7 cellular contexts compared by ENCODE assay signal in the genomic region with DNA sequence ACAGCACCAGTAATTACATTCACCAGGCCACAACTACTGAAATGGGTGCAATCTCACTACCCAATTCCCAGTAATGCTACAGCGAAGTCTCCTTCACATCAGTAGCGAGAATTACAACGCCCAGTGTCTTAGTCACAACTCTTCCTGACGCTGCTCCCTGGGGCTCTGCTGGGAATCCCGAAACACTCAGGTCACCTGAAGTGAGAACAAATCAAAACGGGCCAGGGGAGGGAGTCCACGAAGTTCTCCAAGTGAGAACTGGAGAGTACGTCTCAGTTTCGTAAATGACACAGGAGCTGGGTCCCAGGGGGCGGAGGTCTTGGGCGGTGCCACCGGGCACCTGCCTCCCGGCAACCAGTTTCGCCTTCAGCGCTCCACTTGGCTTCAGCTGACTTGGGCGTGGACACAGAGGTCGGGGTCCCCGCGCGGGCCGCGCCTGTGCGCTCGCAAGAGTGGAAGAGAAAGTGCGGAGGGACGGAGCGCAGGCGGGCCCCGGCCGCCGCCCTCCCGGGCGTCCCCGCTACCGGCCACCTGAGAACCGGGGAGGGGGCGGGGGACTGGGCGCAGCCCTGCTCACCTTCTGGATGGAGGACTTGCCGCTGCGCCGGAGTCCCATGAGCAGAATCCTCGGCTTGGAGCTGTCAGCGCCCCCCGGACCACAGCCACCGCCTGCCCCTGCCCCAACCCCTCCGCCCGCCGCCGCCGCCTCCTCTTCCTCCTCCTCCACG. TPM values are rescaled to one million over a fixed set of nuclear protein-coding genes. Genes with fewer than 3 reads are reported as not detected.
DNase-seq lines count a peak whose midpoint lies in the region; ATAC-seq, FAIRE-seq and TF ChIP-seq lines count a peak whose summit lies in the region.

No MANE protein-coding gene starts in this region.

- no peak for TF ChIP-seq POLR2A in H1 (IDR thresholded peaks at IDR 0.05; ENCODE audit: control extremely low read depth in 1 of 2, low read depth in 2 of 2, low read length in 2 of 2)

- H3K4me2 ChIP-seq in H1 (ENCODE audit: insufficient read depth in 1 of 2, low read depth in 2 of 2, low read length in 2 of 2) (peak overlapping the region; percentile 87 to 95), mesendoderm (ENCODE audit: low read length) (peak overlapping the region; percentile 69)

- H3K4me3 ChIP-seq in H1 (ENCODE audit: extremely low read depth in 1 of 4, insufficient read depth in 2 of 4, low read depth in 3 of 4, low read length in 4 of 4) (peak overlapping the region; percentile 59 to 94 (median 86)), mesendoderm (ENCODE audit: low read length) (peak overlapping the region; percentile 76)

- H2AFZ ChIP-seq in H1 (ENCODE audit: low read length) = no peak overlapping the region

- no peak overlapping the region for H2BK20ac ChIP-seq in H1 (ENCODE audit: low read length)

- H3K9me3 ChIP-seq in H1 (ENCODE audit: insufficient read depth in 2 of 2, low read depth in 1 of 2, low read length in 1 of 2) = no peaks in the 10 kb centered on the region

- no peak overlapping the region for H3K27ac ChIP-seq in H1 (ENCODE audit: low read depth, low read length)
- H3K27ac ChIP-seq in mesendoderm (ENCODE audit: low read depth, low read length) = peak overlapping the region; percentile 29

- H3K56ac ChIP-seq in H1 (replicated peaks; ENCODE audit: insufficient read length, low read depth, low read length) (peak overlapping the region; percentile 20), mesendoderm (ENCODE audit: low read length) (peak overlapping the region; percentile 91)

- ATAC-seq in GM18498 (IDR thresholded peaks at IDR 0.05; ENCODE audit: unreplicated experiment) (peak; percentile 35), HG02623 (IDR thresholded peaks at IDR 0.05; ENCODE audit: unreplicated experiment) (peak; percentile 23)

- H3K4me1 ChIP-seq in H1 (replicated peaks in 1 of 4; ENCODE audit: control insufficient read depth in 3 of 4, insufficient read depth in 4 of 4, low read length in 3 of 4) (peaks cover 0 to 8% (median 2%) of the 10 kb centered on the region in 4 experiments; a peak in 3 of 7 replicates), mesendoderm (ENCODE audit: control insufficient read depth, low read depth, low read length) (no peaks in the 10 kb centered on the region)

- TF ChIP-seq CTCF in H1 (IDR thresholded peaks at IDR 0.05; ENCODE audit: control extremely low read depth in 1 of 3, insufficient read depth in 1 of 3, low read depth in 1 of 3, low read length in 3 of 3) = no peak

- H3K79me2 ChIP-seq in H1 (ENCODE audit: control insufficient read depth in 1 of 2, insufficient read depth in 2 of 2, low read length in 2 of 2) (peaks cover 3 to 36% of the 10 kb centered on the region in 2 experiments), mesendoderm (ENCODE audit: control insufficient read depth, insufficient read depth, low read length) (peaks cover 2% of the 10 kb centered on the region)

- no peak overlapping the region for H2BK120ac ChIP-seq in H1 (replicated peaks; ENCODE audit: low read depth, low read length)
- H2BK120ac ChIP-seq in mesendoderm (ENCODE audit: low read depth, low read length) = no peak overlapping the region

- H3K79me1 ChIP-seq in H1 (ENCODE audit: low read depth, low read length) (peaks cover 2% of the 10 kb centered on the region), mesendoderm (ENCODE audit: low read length) (peaks cover 6% of the 10 kb centered on the region)

- H2BK15ac ChIP-seq in H1 (ENCODE audit: low read length) (no peak overlapping the region), mesendoderm (replicated peaks; ENCODE audit: low read depth) (no peak overlapping the region)

- H3K18ac ChIP-seq in H1 (ENCODE audit: extremely low read depth, low read length) (no peak overlapping the region), mesendoderm (ENCODE audit: low read length) (peak overlapping the region; percentile 18)

- H4K5ac ChIP-seq in H1 (ENCODE audit: insufficient read length, low read depth, low read length) = no peak overlapping the region
- no peak overlapping the region for H4K5ac ChIP-seq in mesendoderm (ENCODE audit: low read length)

- 5% methylated on average over 26 of the region's 51 CpGs; no CpG with 5 or more reads in 1 of the 2 experiments for WGBS in H1 (ENCODE audit: extremely low coverage in 1 of 2, insufficient coverage in 1 of 2, insufficient read length in 1 of 2, insufficient replicate concordance in 2 of 2, low coverage in 1 of 2, low lambda C conversion rate in 2 of 2, missing lambda C conversion rate in 1 of 2), 2 experiments
- no CpG with 5 or more reads among the region's 51 CpGs for WGBS in mesendoderm (ENCODE audit: extremely low coverage, insufficient coverage, low lambda C conversion rate)

- peak overlapping the region; percentile 5 to 80 (median 38); a peak in 6 of 7 replicates for H3K9ac ChIP-seq in H1 (replicated peaks in 1 of 4; ENCODE audit: extremely low read depth in 1 of 4, low read depth in 3 of 4, low read length in 3 of 4)
- peak overlapping the region; percentile 52 for H3K9ac ChIP-seq in mesendoderm (ENCODE audit: low read length)

- DNase-seq in NCI-H2029 treated with DMSO at 0.1 percent for 48 hours (lab: John Stamatoyannopoulos, UW) = peak; percentile 95
- DNase-seq in activated CD4-positive, alpha-beta T cell treated with anti-CD3 and anti-CD28 coated beads, Interleukin-2, amount 50 U/mL, for 48 hours = peak; percentile 66 to 75
- DNase-seq in H1 (ENCODE audit: low read depth in 1 of 2, low spot score in 2 of 2) = no peak
- peak; percentile 51 for DNase-seq in mesendoderm
- DNase-seq in stimulated activated CD8-positive, alpha-beta memory T cell treated with anti-CD3 and anti-CD28 coated beads, Interleukin-12 subunit alpha, Interleukin-12 subunit beta, amount 100 ng/mL, for 4 hours (ENCODE audit: low read depth) = peak; percentile 42

- H4K8ac ChIP-seq in H1 (ENCODE audit: extremely low read depth, insufficient read depth, low read length) (no peak overlapping the region), mesendoderm (ENCODE audit: low read depth, low read length) (no peak overlapping the region)

- TF ChIP-seq EP300 in H1 (IDR thresholded peaks at IDR 0.05; ENCODE audit: borderline replicate concordance in 1 of 2, low read depth in 2 of 2, low read length in 2 of 2) = no peak

- H3K14ac ChIP-seq in H1 (ENCODE audit: insufficient read length) = no peak overlapping the region

- H3K27me3 ChIP-seq in H1 (replicated peaks in 1 of 4; ENCODE audit: control insufficient read depth in 3 of 4, extremely low read depth in 1 of 4, insufficient read depth in 3 of 4, low read length in 3 of 4) (no peaks in the 10 kb centered on the region), mesendoderm (ENCODE audit: insufficient read depth, low read length, poor library complexity) (no peaks in the 10 kb centered on the region)

- POLR2A ChIA-PET in H1 (lab: Charles Lee; ENCODE audit: partially characterized antibody) = interaction anchor here (0.7 to 1.9 kb wide), 5 partner anchors 13 to 168 kb away, joined by 3 to 6 read pairs (median 4); a partner anchor contains a TSS

- H2BK5ac ChIP-seq in H1 (ENCODE audit: low read depth, low read length) = no peak overlapping the region
- no peak overlapping the region for H2BK5ac ChIP-seq in mesendoderm (ENCODE audit: low read length)

- peaks cover 12% of the 10 kb centered on the region for H3K23me2 ChIP-seq in H1 (ENCODE audit: low read depth, low read length)

- no peak for FAIRE-seq in H1 (lab: Jason Lieb, UNC)

- peaks cover 3% of the 10 kb centered on the region in 2 experiments for H4K20me1 ChIP-seq in H1 (replicated peaks in 1 of 2; ENCODE audit: control insufficient read depth in 1 of 2, insufficient read depth in 2 of 2, low read length in 2 of 2)

- no peak for TF ChIP-seq RAD21 in H1 (IDR thresholded peaks at IDR 0.05 in 1 of 2, conservative IDR thresholded peaks at IDR 0.05 in 1 of 2; ENCODE audit: low read depth in 2 of 2, low read length in 2 of 2)

- H3K23ac ChIP-seq in H1 (ENCODE audit: insufficient read length) (no peak overlapping the region), mesendoderm (ENCODE audit: low read length) (no peak overlapping the region)

- H3K36me3 ChIP-seq in H1 (ENCODE audit: control insufficient read depth in 2 of 4, insufficient read depth in 4 of 4, low read length in 3 of 4) = peaks cover 3 to 31% (median 12%) of the 10 kb centered on the region in 4 experiments; a peak in 6 of 8 replicates
- H3K36me3 ChIP-seq in mesendoderm (ENCODE audit: control insufficient read depth, insufficient read depth, low read length) = peaks cover 2% of the 10 kb centered on the region

- H2AK5ac ChIP-seq in H1 (ENCODE audit: low read depth, low read length) (no peak overlapping the region), mesendoderm (ENCODE audit: low read length) (no peak overlapping the region)

- no peak overlapping the region for H2BK12ac ChIP-seq in H1 (ENCODE audit: low read depth, low read length)

- no peak overlapping the region for H4K91ac ChIP-seq in H1 (replicated peaks; ENCODE audit: insufficient read length, low read length)

- CTCF ChIA-PET in H1 (lab: Charles Lee; ENCODE audit: partially characterized antibody) = interaction anchor here (0.5 to 0.7 kb wide), 2 partner anchors 13 to 49 kb away, joined by 3 read pairs; no protein-coding TSS in a partner anchor

- H3K4ac ChIP-seq in H1 (replicated peaks; ENCODE audit: insufficient read length, low read depth, low read length) = no peak overlapping the region
- H3K4ac ChIP-seq in mesendoderm (ENCODE audit: low read depth, low read length) = no peak overlapping the region

RNA-seq across cellular contexts. Expression of a gene that starts 0.6 kb away (rescaled TPM):
- 16.5 and 18.1 TPM in 2 replicates for total RNA-seq in H1 (2021; fragmentation: NEBNext Ultra II Directional; extraction: Animal tissue kit (Norgen Biotek cat#: 25700))
- 6.2 and 12.0 TPM in 2 replicates for polyA plus RNA-seq in H1 (2011; rRNA removed)
- polyA plus RNA-seq in H1 (2011; cell fraction: cytosol; rRNA removed) = 6.3 TPM
- polyA plus RNA-seq in H1 (2011; cell fraction: nucleus; rRNA removed) = 1.7 TPM
- 10.0 to 14.8 TPM (median 10.9 TPM) in 4 replicates for polyA plus RNA-seq in H1 (2012, experiment 1 of 2)
- 3.5 TPM for polyA plus RNA-seq in H1 (2012, experiment 2 of 2)
- polyA plus RNA-seq in H1 (2013, experiment 1 of 2) = 11.7 TPM
- 13.3 TPM for polyA plus RNA-seq in H1 (2013, experiment 2 of 2)
- polyA minus RNA-seq in H1 (2011; rRNA and poly(A)+ RNA removed) = 5.2 and 6.1 TPM in 2 replicates
- polyA minus RNA-seq in H1 (2011; cell fraction: cytosol; rRNA and poly(A)+ RNA removed) = 4.9 TPM
- polyA minus RNA-seq in H1 (2011; cell fraction: nucleus; rRNA and poly(A)+ RNA removed) = 3.2 TPM
- polyA plus RNA-seq in mesendoderm (2013, experiment 1 of 2) = 12.3 TPM
- polyA plus RNA-seq in mesendoderm (2013, experiment 2 of 2) = 12.5 TPM

RNA-seq across cellular contexts. Expression of a gene that starts 14.2 kb away (rescaled TPM):
- total RNA-seq in H1 (2021; fragmentation: NEBNext Ultra II Directional; extraction: Animal tissue kit (Norgen Biotek cat#: 25700)) = 36.8 and 38.2 TPM in 2 replicates
- polyA plus RNA-seq in H1 (2011; rRNA removed) = 13.0 and 22.4 TPM in 2 replicates
- 16.4 TPM for polyA plus RNA-seq in H1 (2011; cell fraction: cytosol; rRNA removed)
- 5.4 TPM for polyA plus RNA-seq in H1 (2011; cell fraction: nucleus; rRNA removed)
- 14.2 to 19.4 TPM (median 16.0 TPM) in 4 replicates for polyA plus RNA-seq in H1 (2012, experiment 1 of 2)
- 7.4 TPM for polyA plus RNA-seq in H1 (2012, experiment 2 of 2)
- polyA plus RNA-seq in H1 (2013, experiment 1 of 2) = 40.9 TPM
- 40.7 TPM for polyA plus RNA-seq in H1 (2013, experiment 2 of 2)
- 13.4 and 15.4 TPM in 2 replicates for polyA minus RNA-seq in H1 (2011; rRNA and poly(A)+ RNA removed)
- polyA minus RNA-seq in H1 (2011; cell fraction: cytosol; rRNA and poly(A)+ RNA removed) = 10.9 TPM
- 3.5 TPM for polyA minus RNA-seq in H1 (2011; cell fraction: nucleus; rRNA and poly(A)+ RNA removed)
- 47.2 TPM for polyA plus RNA-seq in mesendoderm (2013, experiment 1 of 2)
- polyA plus RNA-seq in mesendoderm (2013, experiment 2 of 2) = 50.5 TPM

RNA-seq across cellular contexts. Expression of a gene that starts 22.4 kb away (rescaled TPM):
- not detected in 2 replicates for total RNA-seq in H1 (2021; fragmentation: NEBNext Ultra II Directional; extraction: Animal tissue kit (Norgen Biotek cat#: 25700))
- polyA plus RNA-seq in H1 (2011; rRNA removed) = not detected in 2 replicates
- not detected for polyA plus RNA-seq in H1 (2011; cell fraction: cytosol; rRNA removed)
- not detected for polyA plus RNA-seq in H1 (2011; cell fraction: nucleus; rRNA removed)
- polyA plus RNA-seq in H1 (2012, experiment 1 of 2) = 0.09 to 0.22 TPM in 2 of 4 replicates, not detected in the others
- not detected for polyA plus RNA-seq in H1 (2012, experiment 2 of 2)
- polyA plus RNA-seq in H1 (2013, experiment 1 of 2) = 0.02 TPM
- not detected for polyA plus RNA-seq in H1 (2013, experiment 2 of 2)
- not detected in 2 replicates for polyA minus RNA-seq in H1 (2011; rRNA and poly(A)+ RNA removed)
- not detected for polyA minus RNA-seq in H1 (2011; cell fraction: cytosol; rRNA and poly(A)+ RNA removed)
- polyA minus RNA-seq in H1 (2011; cell fraction: nucleus; rRNA and poly(A)+ RNA removed) = not detected
- not detected for polyA plus RNA-seq in mesendoderm (2013, experiment 1 of 2)
- not detected for polyA plus RNA-seq in mesendoderm (2013, experiment 2 of 2)

Comparison
In these comparisons a context has a peak if more than half of its experiments do, and no peak if none do; other contexts are left out.
1. DNase-seq: peak in NCI-H2029 treated with DMSO at 0.1 percent for 48 hours (single experiment), activated CD4-positive, alpha-beta T cell treated with anti-CD3 and anti-CD28 coated beads, Interleukin-2, amount 50 U/mL, for 48 hours (2 of 2), mesendoderm (single experiment) and stimulated activated CD8-positive, alpha-beta memory T cell treated with anti-CD3 and anti-CD28 coated beads, Interleukin-12 subunit alpha, Interleukin-12 subunit beta, amount 100 ng/mL, for 4 hours (single experiment); none in H1 (0 of 2).